In the genomic region with DNA sequence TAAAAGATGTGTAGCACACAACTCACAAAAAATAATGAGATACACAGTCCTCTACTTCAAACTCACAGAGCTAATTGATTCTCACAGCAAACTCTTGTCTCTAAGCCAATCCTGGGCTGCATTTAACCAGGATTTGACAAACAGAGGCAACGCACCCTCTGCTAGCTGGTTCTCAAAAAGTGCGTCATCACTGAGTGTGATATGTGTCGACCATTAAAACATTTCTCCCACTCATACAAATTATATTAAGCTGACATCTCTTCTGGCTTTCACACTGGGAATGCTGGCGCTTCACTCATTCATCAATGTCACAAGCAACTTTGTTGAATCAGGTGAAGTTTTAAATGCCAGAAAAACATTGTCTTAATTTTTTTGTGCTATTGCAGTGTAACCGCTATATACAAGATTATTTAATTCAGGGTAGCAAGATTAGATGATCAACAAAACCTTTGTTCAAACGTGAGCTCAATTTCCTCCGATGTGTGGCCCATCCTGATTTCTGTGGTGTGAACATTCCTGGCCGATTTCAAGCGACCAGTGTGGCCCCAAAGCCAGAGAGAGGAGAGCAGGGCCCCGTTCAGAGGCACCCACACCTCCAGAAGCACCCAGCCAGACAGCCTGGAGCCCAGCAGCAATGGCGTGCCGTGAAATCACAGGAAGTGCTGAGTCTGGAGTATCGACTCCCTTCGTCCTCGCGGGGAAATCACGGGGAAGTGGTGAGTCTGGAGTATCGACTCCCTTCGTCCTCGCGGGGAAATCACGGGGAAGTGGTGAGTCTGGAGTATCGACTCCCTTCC, we compare ENCODE assay signal across 22 cellular contexts. TPM values are rescaled to one million over a fixed set of nuclear protein-coding genes. Genes with fewer than 3 reads are reported as not detected.
DNase-seq lines count a peak whose midpoint lies in the region; ATAC-seq and TF ChIP-seq lines count a peak whose summit lies in the region.
"Had no signal": no experiment of that assay in that cellular context is flagged by ENCODE, and none has a peak within 500 bp of the region (broad histone marks: within the 10 kb centered on the region; RNA-seq: fewer than 3 reads in every experiment).

No MANE protein-coding gene starts in this region.

- no peaks in the 10 kb centered on the region for H3K9me3 Mint-ChIP-seq in T-cell
- H3K9me3 Mint-ChIP-seq in endodermal cell = peaks cover 6% of the 10 kb centered on the region
- H3K9me3 Mint-ChIP-seq in neural progenitor cell = peaks cover 18% of the 10 kb centered on the region

- H3K27me3 ChIP-seq in left ventricle myocardium inferior (ENCODE audit: low read depth) (no peaks in the 10 kb centered on the region), endodermal cell (ENCODE audit: control insufficient read depth, insufficient read depth, low read length, poor library complexity, severe bottlenecking) (no peaks in the 10 kb centered on the region), neural progenitor cell (peaks cover 33% of the 10 kb centered on the region)
- H3K27me3 ChIP-seq: adrenal gland, brain microvascular endothelial cell, tibial nerve had no signal

- H3K27ac Mint-ChIP-seq in T-cell = peak overlapping the region; percentile 27 to 29
- no peak overlapping the region for H3K27ac Mint-ChIP-seq in endodermal cell
- H3K27ac Mint-ChIP-seq in neural progenitor cell = no peak overlapping the region

- CTCF ChIA-PET in T-cell (lab: Charles Lee) = no interaction called here

- H3K4me3 Mint-ChIP-seq in T-cell (no peak overlapping the region), endodermal cell (no peak overlapping the region), neural progenitor cell (no peak overlapping the region)

- H3K4me1 Mint-ChIP-seq in T-cell (peaks cover 43 to 46% (median 46%) of the 10 kb centered on the region in 3 donors), endodermal cell (peaks cover 5% of the 10 kb centered on the region), neural progenitor cell (peaks cover 25% of the 10 kb centered on the region)

- no peak overlapping the region for H2AFZ ChIP-seq in neural progenitor cell (replicated peaks)

- no peak for ATAC-seq in T-cell (replicated peaks in 1 of 4)
- ATAC-seq: esophagus mucosa, left ventricle myocardium superior had no signal

- H3K36me3 ChIP-seq in left ventricle myocardium inferior = no peaks in the 10 kb centered on the region
- no peaks in the 10 kb centered on the region for H3K36me3 ChIP-seq in endodermal cell (ENCODE audit: control insufficient read depth, insufficient read depth, low read length)
- no peaks in the 10 kb centered on the region for H3K36me3 ChIP-seq in neural progenitor cell
- H3K36me3 ChIP-seq: adrenal gland, prostate gland had no signal

- WGBS in endodermal cell (ENCODE audit: insufficient coverage in 1 of 2, insufficient read length in 1 of 2), 2 experiments = 84 to 90% methylated on average over 10 to 21 of the region's 23 CpGs

- intact Hi-C loops in cardiac septum (cut with DNase I) (no loop called here), left ventricle myocardium inferior (cut with micrococcal nuclease) (no loop called here)

- TF ChIP-seq CTCF in left ventricle myocardium inferior (IDR thresholded peaks at IDR 0.05; ENCODE audit: borderline replicate concordance) = no peak
- TF ChIP-seq CTCF in endodermal cell (conservative IDR thresholded peaks at IDR 0.05) = no peak
- no peak for TF ChIP-seq CTCF in neural progenitor cell (IDR thresholded peaks at IDR 0.05)

- peak; percentile 73 for DNase-seq in cardiac septum (ENCODE audit: low spot score)
- no peak for DNase-seq in left ventricle myocardium inferior
- DNase-seq in T-cell = no peak
- DNase-seq in endodermal cell = peak; percentile 42
- DNase-seq in neural progenitor cell (ENCODE audit: low spot score) = no peak
- no peak for DNase-seq in dermis blood vessel endothelial cell
- DNase-seq in NCI-H1436 (lab: John Stamatoyannopoulos, UW) = no peak
- DNase-seq: brain microvascular endothelial cell; CD8-positive, alpha-beta memory T cell; effector memory CD4-positive, alpha-beta T cell; GDM1; left ventricle myocardium superior; NCI-H1092; NCI-H2029; NCI-H69; RPMI8226; T-helper 2 cell had no signal

- H3K9me3 ChIP-seq in left ventricle myocardium inferior (replicated peaks) (no peaks in the 10 kb centered on the region), endodermal cell (ENCODE audit: control insufficient read depth, low read length) (no peaks in the 10 kb centered on the region), neural progenitor cell (ENCODE audit: low read depth) (no peaks in the 10 kb centered on the region)
- H3K9me3 ChIP-seq: adrenal gland, prostate gland, tibial nerve had no signal

- H3K4me3 ChIP-seq in left ventricle myocardium inferior (no peak overlapping the region), endodermal cell (ENCODE audit: low read length) (no peak overlapping the region), neural progenitor cell (no peak overlapping the region)
- H3K4me3 ChIP-seq: adrenal gland, prostate gland, SK-N-MC, tibial nerve had no signal

- H4K20me1 ChIP-seq in neural progenitor cell (ENCODE audit: low read depth) = no peaks in the 10 kb centered on the region

- no peaks in the 10 kb centered on the region for H3K27me3 Mint-ChIP-seq in T-cell
- no peaks in the 10 kb centered on the region for H3K27me3 Mint-ChIP-seq in endodermal cell (ENCODE audit: insufficient read depth)
- H3K27me3 Mint-ChIP-seq in neural progenitor cell (ENCODE audit: insufficient read depth, low read depth) = no peaks in the 10 kb centered on the region

- H3K9ac ChIP-seq in endodermal cell (ENCODE audit: extremely low read depth, low read length, poor library complexity, severe bottlenecking) (no peak overlapping the region), neural progenitor cell (no peak overlapping the region)

- no peak overlapping the region for H3K27ac ChIP-seq in left ventricle myocardium inferior (replicated peaks)
- peak overlapping the region; percentile 79 for H3K27ac ChIP-seq in endodermal cell (ENCODE audit: low read depth, low read length)
- H3K27ac ChIP-seq in neural progenitor cell = no peak overlapping the region
- H3K27ac ChIP-seq: adrenal gland, brain microvascular endothelial cell, prostate gland, SK-N-MC, tibial nerve had no signal

- POLR2A ChIA-PET in T-cell (lab: Charles Lee) = no interaction called here

- H3K36me3 Mint-ChIP-seq in T-cell (peaks cover 21% of the 10 kb centered on the region), endodermal cell (ENCODE audit: low read depth) (peaks cover 12% of the 10 kb centered on the region), neural progenitor cell (peaks cover 17% of the 10 kb centered on the region)

- peaks cover 17% of the 10 kb centered on the region for H3F3A ChIP-seq in neural progenitor cell (ENCODE audit: low read depth)

- H3K4me1 ChIP-seq in left ventricle myocardium inferior (peaks cover 17% of the 10 kb centered on the region), endodermal cell (ENCODE audit: control insufficient read depth, insufficient read depth, low read length) (no peaks in the 10 kb centered on the region), neural progenitor cell (peaks cover 31% of the 10 kb centered on the region)
- H3K4me1 ChIP-seq: prostate gland had no signal

- H3K79me2 ChIP-seq in neural progenitor cell (ENCODE audit: low read depth) = no peaks in the 10 kb centered on the region

- peak overlapping the region; percentile 54 for H3K4me2 ChIP-seq in neural progenitor cell

RNA-seq across cellular contexts. Expression of gene RASA3, which starts 49.4 kb away (rescaled TPM):
- total RNA-seq in cardiac septum (9.7 TPM), left ventricle myocardium inferior (9.5 TPM), T-cell (100 to 1,000 TPM; 223 to 267 (median 238) TPM), endodermal cell (10 to 100 TPM in 1 of 2 donors, 1 to 10 TPM in 1; 6.3 to 12.0 TPM), neural progenitor cell (ENCODE audit: low replicate concordance) (2.9 and 6.0 TPM in 2 replicates), dermis blood vessel endothelial cell (35.4 and 51.4 TPM in 2 replicates)
- polyA plus RNA-seq in endodermal cell (2013, experiment 1 of 2) = 27.0 TPM
- 25.2 TPM for polyA plus RNA-seq in endodermal cell (2013, experiment 2 of 2)

Comparison
In these comparisons a context has a peak if more than half of its experiments do, and no peak if none do; other contexts are left out.
1. DNase-seq: peak in cardiac septum (single experiment) and endodermal cell (single experiment); none in left ventricle myocardium inferior (single experiment), T-cell (0 of 34), neural progenitor cell (single experiment), dermis blood vessel endothelial cell (single experiment) and NCI-H1436 (single experiment).
2. H3K27ac Mint-ChIP-seq: peak in T-cell (2 of 2); none in endodermal cell (single experiment) and neural progenitor cell (single experiment).